18 cellular contexts compared by ENCODE assay signal in genomic region chr9:133986061-133986460, GRCh38. TPM values are rescaled to one million over a fixed set of nuclear protein-coding genes. Genes with fewer than 3 reads are reported as not detected.
DNase-seq lines count a peak whose midpoint lies in the region; ATAC-seq and TF ChIP-seq lines count a peak whose summit lies in the region.
"Had no signal": no experiment of that assay in that cellular context is flagged by ENCODE, and none has a peak within 500 bp of the region (broad histone marks: within the 10 kb centered on the region; RNA-seq: fewer than 3 reads in every experiment).

No MANE protein-coding gene starts in this region.

- peak; percentile 9 for DNase-seq in left ventricle myocardium inferior
- no peak for DNase-seq in cardiac septum (ENCODE audit: low spot score)
- DNase-seq in activated B cell treated with CpG ODN at 0.5 μM for 24 hours, result no peak
- DNase-seq in neural crest cell (ENCODE audit: low read depth, low spot score), result no peak
- peak; percentile 38 for DNase-seq in upper lobe of right lung
- DNase-seq in NCI-H1105 treated with DMSO at 0.1 percent for 48 hours (lab: John Stamatoyannopoulos, UW), result no peak
- DNase-seq in esophagus squamous epithelium (lab: John Stamatoyannopoulos, UW), result no peak
- no peak for DNase-seq in activated naive CD4-positive, alpha-beta T cell treated with Interleukin-2 at 50 U/mL for 16 hours
- DNase-seq: COR-L47; Kasumi-1; NCI-H2107; NCI-H345; NCI-H526 treated with DMSO at 0.1 percent for 48 hours; NK-92 treated with Interleukin-12 subunit alpha and Interleukin-12 subunit beta, amount 100 ng/mL, for 24 hours; OCI-M1; RPMI8226 had no signal

- H3K4me1 Mint-ChIP-seq in activated B cell treated with CpG ODN at 0.5 μM for 24 hours (peaks cover 82% of the 10 kb centered on the region), neural crest cell (peaks cover 55% of the 10 kb centered on the region)

- H3K4me3 Mint-ChIP-seq in activated B cell treated with CpG ODN at 0.5 μM for 24 hours, result no peak overlapping the region
- H3K4me3 Mint-ChIP-seq in neural crest cell, result peak overlapping the region; percentile 50
- H3K4me3 Mint-ChIP-seq: CD14-positive monocyte had no signal

- H3K27ac ChIP-seq in left ventricle myocardium inferior (replicated peaks), result no peak overlapping the region
- H3K27ac ChIP-seq in upper lobe of right lung, result no peak overlapping the region
- H3K27ac ChIP-seq in esophagus squamous epithelium, result no peak overlapping the region

- POLR2A ChIA-PET in activated B cell treated with CpG ODN at 0.5 μM for 24 hours (lab: Charles Lee), result no interaction called here

- H3K4me3 ChIP-seq in left ventricle myocardium inferior (no peak overlapping the region), upper lobe of right lung (no peak overlapping the region), esophagus squamous epithelium (no peak overlapping the region)

- H3K36me3 ChIP-seq in left ventricle myocardium inferior (no peaks in the 10 kb centered on the region), upper lobe of right lung (no peaks in the 10 kb centered on the region), esophagus squamous epithelium (no peaks in the 10 kb centered on the region)

- WGBS in esophagus squamous epithelium, 2 donors, result 59 to 74% methylated on average over 6 of the region's 6 CpGs

- H3K36me3 Mint-ChIP-seq in activated B cell treated with CpG ODN at 0.5 μM for 24 hours (ENCODE audit: low read depth) (peaks cover 28% of the 10 kb centered on the region), neural crest cell (ENCODE audit: low read depth) (no peaks in the 10 kb centered on the region)

- TF ChIP-seq CTCF in left ventricle myocardium inferior (IDR thresholded peaks at IDR 0.05; ENCODE audit: borderline replicate concordance) (no peak), activated B cell treated with CpG ODN at 0.5 μM for 24 hours (IDR thresholded peaks at IDR 0.05) (no peak), neural crest cell (conservative IDR thresholded peaks at IDR 0.05) (no peak), upper lobe of right lung (IDR thresholded peaks at IDR 0.05) (no peak), esophagus squamous epithelium (IDR thresholded peaks at IDR 0.05) (no peak)

- ATAC-seq in activated B cell treated with CpG ODN at 0.5 μM for 24 hours (ENCODE audit: low read depth) (no peak), upper lobe of right lung (no peak)
- ATAC-seq: HCT116 had no signal

- no peaks in the 10 kb centered on the region for H3K27me3 Mint-ChIP-seq in activated B cell treated with CpG ODN at 0.5 μM for 24 hours
- H3K27me3 Mint-ChIP-seq in neural crest cell (ENCODE audit: low read depth), result no peaks in the 10 kb centered on the region

- intact Hi-C loops in left ventricle myocardium inferior (cut with micrococcal nuclease), result no loop called here
- intact Hi-C loops in cardiac septum (cut with DNase I), result no loop called here
- intact Hi-C loops in activated B cell treated with CpG ODN at 0.5 μM for 24 hours (cut with micrococcal nuclease), result no loop called here
- intact Hi-C loops in upper lobe of right lung (cut with DNase I), result no loop called here
- intact Hi-C loops in esophagus squamous epithelium (cut with DNase I), result no loop called here

- CTCF ChIA-PET in activated B cell treated with CpG ODN at 0.5 μM for 24 hours (lab: Charles Lee), result interaction anchor here (1.2 kb wide), 1 partner anchor 9 kb away, joined by 4 read pairs; no protein-coding TSS in a partner anchor

- H3K9me3 ChIP-seq in left ventricle myocardium inferior (replicated peaks), result no peaks in the 10 kb centered on the region
- H3K9me3 ChIP-seq in upper lobe of right lung, result no peaks in the 10 kb centered on the region
- no peaks in the 10 kb centered on the region for H3K9me3 ChIP-seq in esophagus squamous epithelium

- H3K27me3 ChIP-seq in left ventricle myocardium inferior (ENCODE audit: low read depth) (no peaks in the 10 kb centered on the region), upper lobe of right lung (no peaks in the 10 kb centered on the region), esophagus squamous epithelium (peaks cover 0 to 5% (median 0%) of the 10 kb centered on the region in 4 donors)

- no peak for TF ChIP-seq POLR2A in esophagus squamous epithelium (IDR thresholded peaks at IDR 0.05)

- H3K27ac Mint-ChIP-seq in activated B cell treated with CpG ODN at 0.5 μM for 24 hours (peak overlapping the region; percentile 64), neural crest cell (ENCODE audit: unreplicated experiment) (no peak overlapping the region)

- H3K9me3 Mint-ChIP-seq in activated B cell treated with CpG ODN at 0.5 μM for 24 hours, result no peaks in the 10 kb centered on the region
- no peaks in the 10 kb centered on the region for H3K9me3 Mint-ChIP-seq in neural crest cell

- H3K4me1 ChIP-seq in left ventricle myocardium inferior, result peaks cover 14% of the 10 kb centered on the region
- peaks cover 11% of the 10 kb centered on the region for H3K4me1 ChIP-seq in upper lobe of right lung
- H3K4me1 ChIP-seq in esophagus squamous epithelium, result peaks cover 13 to 18% (median 14%) of the 10 kb centered on the region in 3 donors

RNA-seq across cellular contexts. Expression of gene VAV2, which starts 6.1 kb away (rescaled TPM):
- 4.1 TPM for total RNA-seq in left ventricle myocardium inferior
- total RNA-seq in cardiac septum, result 8.1 TPM
- total RNA-seq in activated B cell treated with CpG ODN at 0.5 μM for 24 hours, result 92.9 and 99.6 TPM in 2 replicates
- total RNA-seq in neural crest cell, result 40.6 and 47.0 TPM in 2 replicates
- 34.6 TPM for total RNA-seq in upper lobe of right lung
- total RNA-seq in esophagus squamous epithelium, result 1 to 10 TPM; 3.8 to 7.6 (median 5.7) TPM

RNA-seq across cellular contexts. Expression of gene BRD3OS, which starts 39.2 kb away (rescaled TPM):
- total RNA-seq in left ventricle myocardium inferior (5.7 TPM), cardiac septum (9.0 TPM), activated B cell treated with CpG ODN at 0.5 μM for 24 hours (17.3 and 19.3 TPM in 2 replicates), neural crest cell (25.9 and 30.7 TPM in 2 replicates), upper lobe of right lung (10.7 TPM), esophagus squamous epithelium (1 to 10 TPM; 1.8 to 6.2 (median 4.3) TPM)

Comparison
In these comparisons a context has a peak if more than half of its experiments do, and no peak if none do; other contexts are left out.
1. DNase-seq: peak in left ventricle myocardium inferior (single experiment) and upper lobe of right lung (single experiment); none in cardiac septum (single experiment), activated B cell treated with CpG ODN at 0.5 μM for 24 hours (single experiment), neural crest cell (single experiment), NCI-H1105 treated with DMSO at 0.1 percent for 48 hours (single experiment), esophagus squamous epithelium (single experiment) and activated naive CD4-positive, alpha-beta T cell treated with Interleukin-2 at 50 U/mL for 16 hours (single experiment).